21 cellular contexts compared by ENCODE assay signal in the genomic region with DNA sequence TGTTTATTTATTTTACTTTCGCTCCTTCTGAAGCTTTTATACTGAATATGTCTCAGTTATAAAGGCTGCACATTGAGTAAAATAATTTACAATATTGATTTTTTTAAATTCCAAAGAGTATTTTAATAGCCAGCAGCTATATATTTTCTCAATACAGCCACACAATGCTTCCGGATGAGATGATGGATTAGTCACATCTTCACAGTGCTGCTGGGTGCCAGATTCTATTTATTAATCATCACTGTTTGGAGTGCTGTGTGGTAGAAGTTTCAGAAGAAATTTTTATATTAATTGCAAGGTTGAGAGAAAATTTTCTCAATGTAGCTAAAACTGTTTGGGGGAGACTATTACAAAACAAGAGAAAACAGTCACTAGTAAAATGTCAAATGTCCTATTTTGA.
DNase-seq lines count a peak whose midpoint lies in the region; TF ChIP-seq lines count a peak whose summit lies in the region.
"Had no signal": no experiment of that assay in that cellular context is flagged by ENCODE, and none has a peak within 500 bp of the region (broad histone marks: within the 10 kb centered on the region; RNA-seq: fewer than 3 reads in every experiment).

No MANE protein-coding gene starts in this region.

- DNase-seq in EL (peak; percentile 19), LHCN-M2 (ENCODE audit: low read depth) (peak; percentile 54), brain microvascular endothelial cell (peak; percentile 26), glomerular visceral epithelial cell (ENCODE audit: extremely low spot score) (peak; percentile 3), HuH-7 (ENCODE audit: low spot score) (no peak), hippocampal formation (lab: John Stamatoyannopoulos, UW) (no peak), amniotic stem cell (lab: John Stamatoyannopoulos, UW) (no peak)
- DNase-seq: CD8-positive, alpha-beta memory T cell; DMS79 treated with DMSO at 0.1 percent for 48 hours; H9; Karpas-422; NCI-H1105; NCI-H1694; NCI-H2081 treated with DMSO at 0.1 percent for 48 hours; NCI-H510A; NCI-H748 treated with DMSO at 0.1 percent for 48 hours; NK-92 treated with Interleukin-12 subunit alpha and Interleukin-12 subunit beta, amount 100 ng/mL, for 24 hours; SHP77 had no signal

- H3K4me3 ChIP-seq in brain microvascular endothelial cell (ENCODE audit: low read depth, low read length): no peak overlapping the region
- H3K4me3 ChIP-seq: A549; BLaER1 treated with 17β-estradiol and CSF1 and Interleukin-3, amounts not matched to agents 10 nM and 100 nM; SK-N-MC had no signal

- no peak for TF ChIP-seq CTCF in brain microvascular endothelial cell (IDR thresholded peaks at IDR 0.05; ENCODE audit: low read depth, low read length, missing control alignments)

- in situ Hi-C loops in brain microvascular endothelial cell (cut with HindIII; ENCODE audit: low pct_ligation_motif_present, low sequenced_read_pairs): no loop called here

- H3K36me3 ChIP-seq in brain microvascular endothelial cell (replicated peaks): no peaks in the 10 kb centered on the region
- H3K36me3 ChIP-seq: BLaER1 treated with 17β-estradiol and CSF1 and Interleukin-3, amounts not matched to agents 10 nM and 100 nM had no signal

- H3K27ac ChIP-seq in brain microvascular endothelial cell: no peak overlapping the region
- H3K27ac ChIP-seq: A549; BLaER1 treated with 17β-estradiol and CSF1 and Interleukin-3, amounts not matched to agents 10 nM and 100 nM; SK-N-MC had no signal

- H3K27me3 ChIP-seq in brain microvascular endothelial cell (replicated peaks): no peaks in the 10 kb centered on the region
- H3K27me3 ChIP-seq: BLaER1 treated with 17β-estradiol and CSF1 and Interleukin-3, amounts not matched to agents 10 nM and 100 nM had no signal

Comparison
In these comparisons a context has a peak if more than half of its experiments do, and no peak if none do; other contexts are left out.
1. DNase-seq: peak in EL (single experiment), LHCN-M2 (single experiment), brain microvascular endothelial cell (single experiment) and glomerular visceral epithelial cell (single experiment); none in HuH-7 (single experiment), hippocampal formation (0 of 2) and amniotic stem cell (single experiment).